In the genomic region with DNA sequence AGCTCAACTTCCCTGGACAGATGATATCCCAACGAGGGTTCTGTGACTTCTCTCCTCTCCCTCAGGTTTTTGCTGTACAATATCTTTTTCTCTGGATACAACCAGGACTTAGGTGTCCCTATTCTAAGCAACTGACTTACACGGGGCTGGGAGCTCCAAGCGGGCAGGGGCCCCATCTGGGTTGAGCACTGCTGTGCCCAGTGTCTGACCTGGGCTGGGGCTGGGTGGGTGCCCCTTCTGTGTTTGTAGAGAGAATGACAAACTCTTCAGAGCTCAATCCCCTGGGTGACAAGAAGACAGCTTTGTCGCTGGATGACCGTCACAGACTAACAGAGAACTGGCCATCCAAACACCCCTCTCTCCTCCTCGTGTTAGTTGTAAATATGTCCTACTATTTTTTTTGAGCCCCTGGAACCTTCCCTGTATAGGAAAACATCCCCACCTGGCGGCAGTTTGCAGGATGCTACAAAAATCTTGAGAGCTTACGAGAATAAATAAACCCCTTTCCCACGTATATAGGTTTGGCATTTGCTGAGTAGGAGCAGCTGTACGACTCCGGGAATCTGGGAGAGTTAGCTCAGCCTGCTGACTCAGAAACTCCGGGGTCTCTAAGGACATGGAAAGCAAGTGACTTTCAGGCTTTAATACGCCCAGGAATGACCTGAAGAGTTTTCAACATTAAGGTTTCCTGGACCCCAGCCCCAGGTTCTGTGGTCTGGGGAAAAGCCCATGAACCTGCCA, we compare ENCODE assay signal across 9 cellular contexts. TPM values are rescaled to one million over a fixed set of nuclear protein-coding genes. Genes with fewer than 3 reads are reported as not detected.
DNase-seq lines count a peak whose midpoint lies in the region; ATAC-seq and TF ChIP-seq lines count a peak whose summit lies in the region.
"Had no signal": no experiment of that assay in that cellular context is flagged by ENCODE, and none has a peak within 500 bp of the region (broad histone marks: within the 10 kb centered on the region; RNA-seq: fewer than 3 reads in every experiment).

No MANE protein-coding gene starts in this region.

- TF ChIP-seq EP300 in ovary (IDR thresholded peaks at IDR 0.05): no peak

- 23 to 36% (median 23%) methylated on average over 13 of the region's 13 CpGs for WGBS in ovary, 3 donors

- TF ChIP-seq POLR2A in ovary (IDR thresholded peaks at IDR 0.05): no peak

- intact Hi-C loops in ovary (cut with DNase I): loop anchor here in 1 of 4 donors (5.0 kb wide), 1 partner anchor 689 kb away; no protein-coding TSS in a partner anchor

- no peak overlapping the region for H3K4me3 ChIP-seq in epithelial cell of esophagus (ENCODE audit: low read length)
- H3K4me3 ChIP-seq in ovary: no peak overlapping the region

- no peak overlapping the region for H3K27ac ChIP-seq in ovary

- peaks cover 2% of the 10 kb centered on the region for H3K4me1 ChIP-seq in ovary (ENCODE audit: insufficient read depth)

- no peak for ATAC-seq in HG03565 (IDR thresholded peaks at IDR 0.05; ENCODE audit: unreplicated experiment)
- no peak for ATAC-seq in HG02885 (IDR thresholded peaks at IDR 0.05; ENCODE audit: poor library complexity, unreplicated experiment)

- no peaks in the 10 kb centered on the region for H3K27me3 ChIP-seq in ovary

- TF ChIP-seq CTCF in epithelial cell of esophagus (IDR thresholded peaks at IDR 0.05; ENCODE audit: insufficient read depth, low read depth, low read length, missing control alignments): peak; percentile 31
- peak in 2 of 3 donors; percentile 33 to 43 for TF ChIP-seq CTCF in ovary (IDR thresholded peaks at IDR 0.05)

- peak; percentile 47 for DNase-seq in GM04504 (ENCODE audit: low read depth)
- DNase-seq in NCI-H82 (lab: John Stamatoyannopoulos, UW): peak; percentile 94
- peak; percentile 34 for DNase-seq in epithelial cell of esophagus (ENCODE audit: low read depth)
- DNase-seq in ovary: peak in 4 of 5 donors; percentile 19 to 48 (median 45)
- no peak for DNase-seq in CD1c-positive myeloid dendritic cell (ENCODE audit: extremely low spot score)
- no peak for DNase-seq in stimulated activated CD4-positive, alpha-beta T cell treated with anti-CD3 and anti-CD28 coated beads, Interleukin-12 subunit alpha, Interleukin-12 subunit beta, amount 100 ng/mL, for 4 hours

- no peaks in the 10 kb centered on the region for H3K36me3 ChIP-seq in ovary

- H3K9me3 ChIP-seq in ovary: no peaks in the 10 kb centered on the region

RNA-seq across cellular contexts. Expression of gene RCVRN, which starts 23.7 kb away (rescaled TPM):
- under 1 TPM in 2 of 7 donors, not detected in 5; 0.22 to 0.82 TPM for total RNA-seq in ovary
- polyA plus RNA-seq in ovary: under 1 TPM in 1 of 2 donors, not detected in 1; 0.40 TPM
- total RNA-seq: T-helper 2 cell treated with Interferon-gamma antibody and Interleukin-4, amounts not matched to agents 100 ng/mL and 5 ng/mL, for 36 hours had no signal

Comparison
In these comparisons a context has a peak if more than half of its experiments do, and no peak if none do; other contexts are left out.
1. DNase-seq: peak in GM04504 (single experiment), NCI-H82 (single experiment), epithelial cell of esophagus (single experiment) and ovary (4 of 5); none in CD1c-positive myeloid dendritic cell (single experiment) and stimulated activated CD4-positive, alpha-beta T cell treated with anti-CD3 and anti-CD28 coated beads, Interleukin-12 subunit alpha, Interleukin-12 subunit beta, amount 100 ng/mL, for 4 hours (single experiment).